9 cellular contexts compared by ENCODE assay signal in genomic region chr3:46930176-46930944, GRCh38. TPM values are rescaled to one million over a fixed set of nuclear protein-coding genes. Genes with fewer than 3 reads are reported as not detected.
DNase-seq lines count a peak whose midpoint lies in the region; TF ChIP-seq lines count a peak whose summit lies in the region.
"Had no signal": no experiment of that assay in that cellular context is flagged by ENCODE, and none has a peak within 500 bp of the region (broad histone marks: within the 10 kb centered on the region; RNA-seq: fewer than 3 reads in every experiment).

No MANE protein-coding gene starts in this region.

- peak overlapping the region; percentile 30 for H3K9ac ChIP-seq in mucosa of stomach (ENCODE audit: low read length)

- CTCF ChIA-PET in activated naive CD4-positive, alpha-beta T cell treated with anti-CD3 and anti-CD28 coated beads, Interleukin-2, amount 10 ng/mL, durations not matched to agents 7 days and 5 days (lab: Charles Lee): no interaction called here

- H3K4me1 Mint-ChIP-seq in activated naive CD4-positive, alpha-beta T cell treated with anti-CD3 and anti-CD28 coated beads, Interleukin-2, amount 10 ng/mL, durations not matched to agents 7 days and 5 days: peaks cover 82% of the 10 kb centered on the region
- peaks cover 69% of the 10 kb centered on the region for H3K4me1 Mint-ChIP-seq in brain

- peaks cover 15% of the 10 kb centered on the region for H3K9me3 Mint-ChIP-seq in activated naive CD4-positive, alpha-beta T cell treated with anti-CD3 and anti-CD28 coated beads, Interleukin-2, amount 10 ng/mL, durations not matched to agents 7 days and 5 days
- no peaks in the 10 kb centered on the region for H3K9me3 Mint-ChIP-seq in brain

- 61% methylated on average over 9 of the region's 9 CpGs for WGBS in urinary bladder

- no peak overlapping the region for H3K4me3 ChIP-seq in mucosa of stomach (ENCODE audit: low read length)
- H3K4me3 ChIP-seq in urinary bladder (ENCODE audit: low read depth, low read length): no peak overlapping the region

- H3K36me3 Mint-ChIP-seq in activated naive CD4-positive, alpha-beta T cell treated with anti-CD3 and anti-CD28 coated beads, Interleukin-2, amount 10 ng/mL, durations not matched to agents 7 days and 5 days: peaks cover 52% of the 10 kb centered on the region
- H3K36me3 Mint-ChIP-seq in brain: peaks cover 17% of the 10 kb centered on the region

- no peaks in the 10 kb centered on the region for H3K27me3 ChIP-seq in mucosa of stomach (ENCODE audit: control insufficient read depth, insufficient read depth, low read length)

- TF ChIP-seq CTCF in brain (conservative IDR thresholded peaks at IDR 0.05): no peak

- H3K4me3 Mint-ChIP-seq in activated naive CD4-positive, alpha-beta T cell treated with anti-CD3 and anti-CD28 coated beads, Interleukin-2, amount 10 ng/mL, durations not matched to agents 7 days and 5 days: no peak overlapping the region
- H3K4me3 Mint-ChIP-seq in brain: peak overlapping the region in 2 of 5 experiments; percentile 37 to 45

- H3K36me3 ChIP-seq in mucosa of stomach (ENCODE audit: control insufficient read depth, insufficient read depth, low read length) (peaks cover 6% of the 10 kb centered on the region), urinary bladder (ENCODE audit: insufficient read depth) (no peaks in the 10 kb centered on the region)

- H3K9me3 ChIP-seq in mucosa of stomach (ENCODE audit: control insufficient read depth, low read length): no peaks in the 10 kb centered on the region

- H3K27ac ChIP-seq in urinary bladder (ENCODE audit: low read depth): peak overlapping the region; percentile 16

- no peaks in the 10 kb centered on the region for H3K27me3 Mint-ChIP-seq in activated naive CD4-positive, alpha-beta T cell treated with anti-CD3 and anti-CD28 coated beads, Interleukin-2, amount 10 ng/mL, durations not matched to agents 7 days and 5 days
- H3K27me3 Mint-ChIP-seq in brain: no peaks in the 10 kb centered on the region

- peak overlapping the region; percentile 57 for H3K27ac Mint-ChIP-seq in activated naive CD4-positive, alpha-beta T cell treated with anti-CD3 and anti-CD28 coated beads, Interleukin-2, amount 10 ng/mL, durations not matched to agents 7 days and 5 days
- H3K27ac Mint-ChIP-seq in brain: peak overlapping the region; percentile 48 to 96 (median 92)

- no peak for DNase-seq in activated naive CD4-positive, alpha-beta T cell treated with anti-CD3 and anti-CD28 coated beads, Interleukin-2, amount 10 ng/mL, durations not matched to agents 7 days and 5 days
- no peak for DNase-seq in activated naive CD4-positive, alpha-beta T cell (lab: John Stamatoyannopoulos, UW)
- DNase-seq in NCI-H2196 (lab: John Stamatoyannopoulos, UW; ENCODE audit: unreplicated experiment): no peak
- no peak for DNase-seq in UCSD-AML1 (lab: John Stamatoyannopoulos, UW; ENCODE audit: unreplicated experiment)
- no peak for DNase-seq in NCI-H510A (lab: John Stamatoyannopoulos, UW)
- DNase-seq: NCI-H2081 treated with DMSO at 0.1 percent for 48 hours had no signal

- peaks cover 94% of the 10 kb centered on the region for H3K4me1 ChIP-seq in mucosa of stomach (ENCODE audit: control insufficient read depth, insufficient read depth, low read length)
- H3K4me1 ChIP-seq in urinary bladder (ENCODE audit: insufficient read depth): no peaks in the 10 kb centered on the region

RNA-seq across cellular contexts. Expression of gene CCDC12, which starts 46.2 kb away (rescaled TPM):
- polyA plus RNA-seq in brain (ENCODE audit: insufficient read depth, low read depth, low replicate concordance): 36.7 TPM
- total RNA-seq in urinary bladder: 17.6 TPM
- polyA plus RNA-seq in urinary bladder: 60.7 TPM

RNA-seq across cellular contexts. Expression of gene NBEAL2, which starts 49.1 kb away (rescaled TPM):
- polyA plus RNA-seq in brain (ENCODE audit: insufficient read depth, low read depth, low replicate concordance): 4.6 TPM
- total RNA-seq in urinary bladder: 13.1 TPM
- polyA plus RNA-seq in urinary bladder: 26.5 TPM

RNA-seq across cellular contexts. Expression of gene PTH1R, which starts 52.8 kb away (rescaled TPM):
- polyA plus RNA-seq in brain (ENCODE audit: insufficient read depth, low read depth, low replicate concordance) (10.9 TPM), urinary bladder (26.4 TPM)
- 11.5 TPM for total RNA-seq in urinary bladder
